ENCODE assay signal across 8 cellular contexts in the genomic region with DNA sequence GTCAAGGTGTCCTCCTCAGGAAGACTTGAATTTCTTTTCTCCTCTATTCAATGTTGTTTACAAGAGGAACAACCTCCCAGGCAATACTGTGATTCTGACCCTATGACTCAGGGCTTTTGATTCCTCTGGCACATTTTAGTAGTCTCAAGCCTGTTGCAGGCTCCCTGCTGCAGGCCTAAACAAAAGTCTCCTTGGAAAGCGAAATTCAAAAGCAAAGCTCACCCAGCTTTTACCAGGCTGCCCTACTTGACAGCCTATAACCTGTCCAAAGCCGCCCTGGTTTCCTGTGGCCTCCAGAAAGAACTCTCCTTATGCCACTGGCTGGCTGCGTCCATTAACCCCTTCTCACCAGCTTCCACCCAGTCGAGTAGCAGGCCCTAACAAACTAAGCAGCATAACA. TPM values are rescaled to one million over a fixed set of nuclear protein-coding genes. Genes with fewer than 3 reads are reported as not detected.
DNase-seq lines count a peak whose midpoint lies in the region; ATAC-seq and TF ChIP-seq lines count a peak whose summit lies in the region.

No MANE protein-coding gene starts in this region.

- H3K27me3 Mint-ChIP-seq in endothelial cell (ENCODE audit: unreplicated experiment): peaks cover 4% of the 10 kb centered on the region
- no peaks in the 10 kb centered on the region for H3K27me3 Mint-ChIP-seq in activated CD8-positive, alpha-beta T cell treated with anti-CD3 and anti-CD28 coated beads for 36 hours

- ATAC-seq in mucosa of descending colon: peak; percentile 48
- ATAC-seq in activated CD8-positive, alpha-beta T cell treated with anti-CD3 and anti-CD28 coated beads for 36 hours: no peak

- H3K4me1 Mint-ChIP-seq in endothelial cell (ENCODE audit: unreplicated experiment): peaks cover 57% of the 10 kb centered on the region
- peaks cover 4% of the 10 kb centered on the region for H3K4me1 Mint-ChIP-seq in activated CD8-positive, alpha-beta T cell treated with anti-CD3 and anti-CD28 coated beads for 36 hours (ENCODE audit: low read depth)

- POLR2A ChIA-PET in activated CD8-positive, alpha-beta T cell treated with anti-CD3 and anti-CD28 coated beads for 36 hours (lab: Charles Lee): no interaction called here

- no peak overlapping the region for H3K4me3 ChIP-seq in mucosa of descending colon

- no peaks in the 10 kb centered on the region for H3K9me3 ChIP-seq in mucosa of descending colon

- CTCF ChIA-PET in activated CD8-positive, alpha-beta T cell treated with anti-CD3 and anti-CD28 coated beads for 36 hours (lab: Charles Lee): interaction anchor here (1.2 kb wide), 1 partner anchor 17 kb away, joined by 3 read pairs; no protein-coding TSS in a partner anchor

- peak overlapping the region; percentile 8 for H3K4me3 Mint-ChIP-seq in endothelial cell (ENCODE audit: unreplicated experiment)
- no peak overlapping the region for H3K4me3 Mint-ChIP-seq in activated CD8-positive, alpha-beta T cell treated with anti-CD3 and anti-CD28 coated beads for 36 hours

- DNase-seq in ACHN (peak; percentile 79), NCI-H226 (peak; percentile 80), endothelial cell (ENCODE audit: low spot score) (no peak), mucosa of descending colon (no peak), retina (no peak), NCI-H2171 (lab: John Stamatoyannopoulos, UW) (no peak), NCI-H187 treated with DMSO at 0.1 percent for 48 hours (lab: John Stamatoyannopoulos, UW) (no peak)
- no peak for DNase-seq in activated CD8-positive, alpha-beta T cell treated with anti-CD3 and anti-CD28 coated beads for 36 hours

- no peaks in the 10 kb centered on the region for H3K36me3 ChIP-seq in mucosa of descending colon (ENCODE audit: low read depth)

- H3K36me3 Mint-ChIP-seq in endothelial cell (ENCODE audit: low read depth, unreplicated experiment): peaks cover 20% of the 10 kb centered on the region
- no peaks in the 10 kb centered on the region for H3K36me3 Mint-ChIP-seq in activated CD8-positive, alpha-beta T cell treated with anti-CD3 and anti-CD28 coated beads for 36 hours (ENCODE audit: low read depth)

- in situ Hi-C loops in ACHN (cut with HindIII; ENCODE audit: low pct_ligation_motif_present, low pct_unique_long_range_greater_than_20kb, low sequenced_read_pairs): no loop called here

- H3K27ac Mint-ChIP-seq in endothelial cell (ENCODE audit: unreplicated experiment): peak overlapping the region; percentile 89
- H3K27ac Mint-ChIP-seq in activated CD8-positive, alpha-beta T cell treated with anti-CD3 and anti-CD28 coated beads for 36 hours: no peak overlapping the region

- H3K9me3 Mint-ChIP-seq in endothelial cell (ENCODE audit: unreplicated experiment): no peaks in the 10 kb centered on the region
- no peaks in the 10 kb centered on the region for H3K9me3 Mint-ChIP-seq in activated CD8-positive, alpha-beta T cell treated with anti-CD3 and anti-CD28 coated beads for 36 hours

- H3K4me1 ChIP-seq in mucosa of descending colon (ENCODE audit: low read depth): peaks cover 11% of the 10 kb centered on the region

- TF ChIP-seq CTCF in endothelial cell (IDR thresholded peaks at IDR 0.05; ENCODE audit: unreplicated experiment): no peak
- TF ChIP-seq CTCF in mucosa of descending colon (IDR thresholded peaks at IDR 0.05): no peak
- TF ChIP-seq CTCF in activated CD8-positive, alpha-beta T cell treated with anti-CD3 and anti-CD28 coated beads for 36 hours (IDR thresholded peaks at IDR 0.05): no peak

- intact Hi-C loops in mucosa of descending colon (cut with DNase I, micrococcal nuclease): no loop called here
- intact Hi-C loops in activated CD8-positive, alpha-beta T cell treated with anti-CD3 and anti-CD28 coated beads for 36 hours (cut with micrococcal nuclease): no loop called here

RNA-seq across cellular contexts. Expression of gene FGD6, which starts 11.6 kb away (rescaled TPM):
- 35.4 TPM for total RNA-seq in endothelial cell (ENCODE audit: unreplicated experiment)
- total RNA-seq in mucosa of descending colon: 10 to 100 TPM; 20.5 to 52.1 (median 24.2) TPM
- total RNA-seq in activated CD8-positive, alpha-beta T cell treated with anti-CD3 and anti-CD28 coated beads for 36 hours: under 1 TPM; 0.41 to 0.54 TPM

RNA-seq across cellular contexts. Expression of gene VEZT, which starts 11.9 kb away (rescaled TPM):
- total RNA-seq in endothelial cell (ENCODE audit: unreplicated experiment) (89.9 TPM), mucosa of descending colon (10 to 100 TPM; 58.4 to 72.8 (median 61.6) TPM)
- 10 to 100 TPM; 46.9 to 51.7 TPM for total RNA-seq in activated CD8-positive, alpha-beta T cell treated with anti-CD3 and anti-CD28 coated beads for 36 hours

Comparison
In these comparisons a context has a peak if more than half of its experiments do, and no peak if none do; other contexts are left out.
1. DNase-seq: peak in ACHN (single experiment) and NCI-H226 (single experiment); none in endothelial cell (single experiment), mucosa of descending colon (0 of 3), retina (single experiment), activated CD8-positive, alpha-beta T cell treated with anti-CD3 and anti-CD28 coated beads for 36 hours (single experiment), NCI-H2171 (single experiment) and NCI-H187 treated with DMSO at 0.1 percent for 48 hours (single experiment).
2. RNA of gene FGD6, which starts 11.6 kb away (total RNA-seq): 35.4 TPM in endothelial cell (single experiment) and 20.5 to 52.1 TPM in mucosa of descending colon; 0.41 to 0.54 TPM in activated CD8-positive, alpha-beta T cell treated with anti-CD3 and anti-CD28 coated beads for 36 hours; every median in the first group is over 10 times any median in the second.